ENCODE assay signal across 1 cellular context in genomic region chr12:52233462-52234141, GRCh38.
TF ChIP-seq lines count a peak whose summit lies in the region.

No MANE protein-coding gene starts in this region.

TF ChIP-seq in endothelial cell of umbilical vein, 7 proteins besides CTCF, POLR2A, EP300 and RAD21:
- no peak for TF ChIP-seq JUN (IDR thresholded peaks at IDR 0.05; ENCODE audit: borderline replicate concordance, insufficient read depth, insufficient read length, low read depth)
- TF ChIP-seq MAX (IDR thresholded peaks at IDR 0.05; ENCODE audit: insufficient read depth, insufficient read length), result no peak
- no peak for TF ChIP-seq FOS (IDR thresholded peaks at IDR 0.05; ENCODE audit: borderline replicate concordance, insufficient read depth, low read length)
- TF ChIP-seq GATA2 (IDR thresholded peaks at IDR 0.05; ENCODE audit: insufficient read depth, insufficient read length, low read depth, low read length), result peak; percentile 27
- no peak for TF ChIP-seq MYC (IDR thresholded peaks at IDR 0.05; ENCODE audit: low read depth, low read length)
- TF ChIP-seq POLR2AphosphoS5 (IDR thresholded peaks at IDR 0.05; ENCODE audit: insufficient read depth, low read depth, low read length), result no peak
- TF ChIP-seq EZH2 (IDR thresholded peaks at IDR 0.05; ENCODE audit: borderline replicate concordance, low read depth, low read length, severe bottlenecking), result peak; percentile 36
